Comparison of ENCODE assay signal across 1 cellular context in the genomic region with DNA sequence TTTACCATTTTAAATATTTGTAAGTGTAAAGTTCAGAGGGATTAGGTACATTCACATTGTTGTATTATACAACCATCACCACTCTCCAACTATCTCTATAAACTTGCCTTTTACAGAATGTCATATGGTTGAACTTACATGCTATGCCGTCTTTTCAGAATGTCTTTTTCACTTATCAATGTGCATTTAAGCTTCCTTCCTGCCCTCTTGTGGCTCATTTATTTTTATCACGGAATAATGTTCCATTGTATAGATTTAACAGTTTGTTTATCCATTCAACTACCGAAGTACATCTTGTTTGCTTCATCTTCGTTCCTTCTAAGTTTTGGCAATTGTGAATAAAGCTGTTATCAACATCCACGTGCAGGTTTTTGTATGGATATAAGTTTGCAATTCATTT.
TF ChIP-seq lines count a peak whose summit lies in the region.

No MANE protein-coding gene starts in this region.

TF ChIP-seq in HepG2, 621 proteins besides CTCF, POLR2A, EP300 and RAD21 (continued from another document):
- TF ChIP-seq, protein P1, sequence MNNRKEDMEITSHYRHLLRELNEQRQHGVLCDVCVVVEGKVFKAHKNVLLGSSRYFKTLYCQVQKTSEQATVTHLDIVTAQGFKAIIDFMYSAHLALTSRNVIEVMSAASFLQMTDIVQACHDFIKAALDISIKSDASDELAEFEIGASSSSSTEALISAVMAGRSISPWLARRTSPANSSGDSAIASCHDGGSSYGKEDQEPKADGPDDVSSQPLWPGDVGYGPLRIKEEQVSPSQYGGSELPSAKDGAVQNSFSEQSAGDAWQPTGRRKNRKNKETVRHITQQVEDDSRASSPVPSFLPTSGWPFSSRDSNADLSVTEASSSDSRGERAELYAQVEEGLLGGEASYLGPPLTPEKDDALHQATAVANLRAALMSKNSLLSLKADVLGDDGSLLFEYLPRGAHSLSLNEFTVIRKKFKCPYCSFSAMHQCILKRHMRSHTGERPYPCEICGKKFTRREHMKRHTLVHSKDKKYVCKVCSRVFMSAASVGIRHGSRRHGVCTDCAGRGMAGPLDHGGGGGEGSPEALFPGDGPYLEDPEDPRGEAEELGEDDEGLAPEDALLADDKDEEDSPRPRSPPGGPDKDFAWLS (CRISPR knock-in tag; IDR thresholded peaks at IDR 0.05; ENCODE audit: borderline replicate concordance), result no peak
- TF ChIP-seq TGIF2 (CRISPR knock-in tag; IDR thresholded peaks at IDR 0.05), result no peak
